In genomic region chr5:150637245-150638052, GRCh38 we compare ENCODE assay signal across 9 cellular contexts. TPM values are rescaled to one million over a fixed set of nuclear protein-coding genes. Genes with fewer than 3 reads are reported as not detected.
DNase-seq lines count a peak whose midpoint lies in the region; ATAC-seq and TF ChIP-seq lines count a peak whose summit lies in the region.
"Had no signal": no experiment of that assay in that cellular context is flagged by ENCODE, and none has a peak within 500 bp of the region (broad histone marks: within the 10 kb centered on the region; RNA-seq: fewer than 3 reads in every experiment).

No MANE protein-coding gene starts in this region.

- H3K4me1 ChIP-seq in mucosa of descending colon (ENCODE audit: low read depth), result peaks cover 6% of the 10 kb centered on the region

- DNase-seq in ACHN, result peak; percentile 90
- peak; percentile 84 for DNase-seq in LoVo (ENCODE audit: low spot score)
- no peak for DNase-seq in coronary artery (ENCODE audit: low spot score)
- peak; percentile 53 for DNase-seq in mucosa of gallbladder (ENCODE audit: low spot score)
- no peak for DNase-seq in NOMO-1 (lab: John Stamatoyannopoulos, UW; ENCODE audit: unreplicated experiment in 2 of 2)
- no peak for DNase-seq in mucosa of descending colon

- H3K36me3 ChIP-seq in mucosa of descending colon (ENCODE audit: low read depth), result no peaks in the 10 kb centered on the region

- H3K9me3 ChIP-seq in mucosa of descending colon, result no peaks in the 10 kb centered on the region

- TF ChIP-seq CTCF in coronary artery (IDR thresholded peaks at IDR 0.05), result no peak
- TF ChIP-seq CTCF in mucosa of descending colon (IDR thresholded peaks at IDR 0.05), result no peak

- intact Hi-C loops in mucosa of descending colon (cut with DNase I, micrococcal nuclease), result no loop called here

- ATAC-seq in HG03095 (IDR thresholded peaks at IDR 0.05; ENCODE audit: unreplicated experiment), result no peak
- ATAC-seq in GM21717 (IDR thresholded peaks at IDR 0.05; ENCODE audit: unreplicated experiment), result no peak
- ATAC-seq in mucosa of descending colon, result no peak

- H3K27ac ChIP-seq in coronary artery, result peak overlapping the region; percentile 96 to 99

- in situ Hi-C loops in ACHN (cut with HindIII; ENCODE audit: low pct_ligation_motif_present, low pct_unique_long_range_greater_than_20kb, low sequenced_read_pairs), result no loop called here

- H3K4me3 ChIP-seq in coronary artery (peak overlapping the region; percentile 40), mucosa of descending colon (no peak overlapping the region)

RNA-seq across cellular contexts. Expression of gene SYNPO, which starts 3.0 kb away (rescaled TPM):
- total RNA-seq in mucosa of gallbladder, result 123 TPM
- total RNA-seq in mucosa of descending colon, result 10 to 100 TPM; 62.9 to 73.6 (median 63.9) TPM
- total RNA-seq: SK-MEL-5 had no signal

RNA-seq across cellular contexts. Expression of gene MYOZ3, which starts 23.6 kb away (rescaled TPM):
- total RNA-seq in mucosa of gallbladder (2.2 TPM), mucosa of descending colon (under 1 TPM; 0.09 to 0.48 (median 0.35) TPM)
- total RNA-seq: SK-MEL-5 had no signal

Comparison
In these comparisons a context has a peak if more than half of its experiments do, and no peak if none do; other contexts are left out.
1. DNase-seq: peak in ACHN (single experiment), LoVo (single experiment) and mucosa of gallbladder (single experiment); none in coronary artery (single experiment), NOMO-1 (0 of 2) and mucosa of descending colon (0 of 3).